In genomic region chr11:76588455-76589325, GRCh38 we compare ENCODE assay signal across 8 cellular contexts.
DNase-seq lines count a peak whose midpoint lies in the region; ATAC-seq, FAIRE-seq and TF ChIP-seq lines count a peak whose summit lies in the region.

No MANE protein-coding gene starts in this region.

- no peak overlapping the region for H3K27ac ChIP-seq in SJCRH30

- ATAC-seq in HG03135 (IDR thresholded peaks at IDR 0.05; ENCODE audit: unreplicated experiment) = no peak

- FAIRE-seq in GM12891 (lab: Jason Lieb, UNC) = no peak

- peaks cover 10% of the 10 kb centered on the region for H3K27me3 Mint-ChIP-seq in activated naive CD4-positive, alpha-beta T cell treated with anti-CD3 and anti-CD28 coated beads, Interleukin-2, amount 10 ng/mL, durations not matched to agents 7 days and 5 days

- CTCF ChIA-PET in activated naive CD4-positive, alpha-beta T cell treated with anti-CD3 and anti-CD28 coated beads, Interleukin-2, amount 10 ng/mL, durations not matched to agents 7 days and 5 days (lab: Charles Lee) = interaction anchor here (1.2 kb wide), 1 partner anchor 11 kb away, joined by 3 read pairs; no protein-coding TSS in a partner anchor

- DNase-seq in NB4 (ENCODE audit: low read depth) (peak; percentile 28), left kidney (ENCODE audit: low read depth, low spot score) (peak; percentile 37), GM12891 (ENCODE audit: insufficient read length, low spot score) (no peak), SW480 (ENCODE audit: low spot score) (no peak), SJCRH30 (no peak)
- peak; percentile 70 for DNase-seq in activated naive CD4-positive, alpha-beta T cell treated with anti-CD3 and anti-CD28 coated beads, Interleukin-2, amount 10 ng/mL, durations not matched to agents 7 days and 5 days
- peak; percentile 8 for DNase-seq in stimulated activated CD8-positive, alpha-beta memory T cell treated with anti-CD3 and anti-CD28 coated beads, Interleukin-4, amount 100 ng/mL, for 24 hours (ENCODE audit: low read depth)

- H3K4me1 ChIP-seq in SJCRH30 = no peaks in the 10 kb centered on the region

- peaks cover 4% of the 10 kb centered on the region for H3K36me3 Mint-ChIP-seq in activated naive CD4-positive, alpha-beta T cell treated with anti-CD3 and anti-CD28 coated beads, Interleukin-2, amount 10 ng/mL, durations not matched to agents 7 days and 5 days

- no peak for TF ChIP-seq CTCF in NB4 (IDR thresholded peaks at IDR 0.05; ENCODE audit: low read depth, low read length)

- peak overlapping the region; percentile 87 for H3K27ac Mint-ChIP-seq in activated naive CD4-positive, alpha-beta T cell treated with anti-CD3 and anti-CD28 coated beads, Interleukin-2, amount 10 ng/mL, durations not matched to agents 7 days and 5 days

- H3K4me3 Mint-ChIP-seq in activated naive CD4-positive, alpha-beta T cell treated with anti-CD3 and anti-CD28 coated beads, Interleukin-2, amount 10 ng/mL, durations not matched to agents 7 days and 5 days = no peak overlapping the region

- H3K4me1 Mint-ChIP-seq in activated naive CD4-positive, alpha-beta T cell treated with anti-CD3 and anti-CD28 coated beads, Interleukin-2, amount 10 ng/mL, durations not matched to agents 7 days and 5 days = peaks cover 65% of the 10 kb centered on the region

- peaks cover 2% of the 10 kb centered on the region for H3K9me3 Mint-ChIP-seq in activated naive CD4-positive, alpha-beta T cell treated with anti-CD3 and anti-CD28 coated beads, Interleukin-2, amount 10 ng/mL, durations not matched to agents 7 days and 5 days

- H3K9me3 ChIP-seq in SJCRH30 (replicated peaks) = no peaks in the 10 kb centered on the region; the same call in 1 of the 2 replicates

- H3K36me3 ChIP-seq in SJCRH30 = no peaks in the 10 kb centered on the region

- TF ChIP-seq POLR2A in NB4 (IDR thresholded peaks at IDR 0.05; ENCODE audit: extremely low read depth, insufficient read length) (no peak), GM12891 (IDR thresholded peaks at IDR 0.05; ENCODE audit: low read depth, low read length) (no peak)

- no peak overlapping the region for H3K4me3 ChIP-seq in NB4 (ENCODE audit: low read depth, low read length)
- H3K4me3 ChIP-seq in SJCRH30 = no peak overlapping the region

- H3K27me3 ChIP-seq in SJCRH30 = no peaks in the 10 kb centered on the region

TF ChIP-seq in GM12891, 5 proteins besides CTCF, POLR2A, EP300 and RAD21:
- TF ChIP-seq POU2F2 (IDR thresholded peaks at IDR 0.05; ENCODE audit: low read depth, low read length) (no peak), SPI1 (IDR thresholded peaks at IDR 0.05; ENCODE audit: low read depth, low read length) (no peak), POLR2AphosphoS5 (IDR thresholded peaks at IDR 0.05; ENCODE audit: low read depth, low read length) (no peak), TAF1 (IDR thresholded peaks at IDR 0.05; ENCODE audit: low read depth, low read length) (no peak), PAX5 (IDR thresholded peaks at IDR 0.05; ENCODE audit: insufficient read depth, low read length, severe bottlenecking) (no peak)

Comparison
In these comparisons a context has a peak if more than half of its experiments do, and no peak if none do; other contexts are left out.
1. DNase-seq: peak in NB4 (single experiment), activated naive CD4-positive, alpha-beta T cell treated with anti-CD3 and anti-CD28 coated beads, Interleukin-2, amount 10 ng/mL, durations not matched to agents 7 days and 5 days (single experiment), left kidney (single experiment) and stimulated activated CD8-positive, alpha-beta memory T cell treated with anti-CD3 and anti-CD28 coated beads, Interleukin-4, amount 100 ng/mL, for 24 hours (single experiment); none in GM12891 (single experiment), SW480 (single experiment) and SJCRH30 (0 of 2).